15 cellular contexts compared by ENCODE assay signal in genomic region chr3:184419171-184419570, GRCh38. TPM values are rescaled to one million over a fixed set of nuclear protein-coding genes. Genes with fewer than 3 reads are reported as not detected.
A peak's percentile ranks its signal among the peaks of the same experiment; 100 is the strongest.
DNase-seq lines count a peak whose midpoint lies in the region; ATAC-seq lines count a peak whose summit lies in the region.
"Had no signal": no experiment of that assay in that cellular context is flagged by ENCODE, and none has a peak within 500 bp of the region (broad histone marks: within the 10 kb centered on the region; RNA-seq: fewer than 3 reads in every experiment).

No MANE protein-coding gene starts in this region.

- DNase-seq in NCI-H82 (lab: John Stamatoyannopoulos, UW) = peak; percentile 58
- no peak for DNase-seq in NCI-H82 treated with DMSO at 0.1 percent for 48 hours (lab: John Stamatoyannopoulos, UW; ENCODE audit: unreplicated experiment)
- DNase-seq in T-helper 17 cell = no peak
- DNase-seq in middle frontal gyrus (ENCODE audit: extremely low spot score, low spot score) = peak; percentile 18
- peak; percentile 19 for DNase-seq in superior temporal gyrus (ENCODE audit: extremely low spot score)
- no peak for DNase-seq in SK-N-DZ (ENCODE audit: low spot score)
- DNase-seq in glomerular visceral epithelial cell (ENCODE audit: extremely low spot score) = no peak
- DNase-seq in NK-92 (lab: John Stamatoyannopoulos, UW; ENCODE audit: unreplicated experiment) = no peak
- DNase-seq: HFFc6, Karpas-422, MG63, NCI-H187 treated with DMSO at 0.1 percent for 48 hours, NCI-H69, PC-3 had no signal

- H3K36me3 Mint-ChIP-seq in T-helper 17 cell (ENCODE audit: low read depth) = no peaks in the 10 kb centered on the region

- H3K9me3 ChIP-seq in T-helper 17 cell (ENCODE audit: control insufficient read depth, low read length, poor library complexity, severe bottlenecking) = no peaks in the 10 kb centered on the region
- H3K9me3 ChIP-seq: MG63, SJSA1 had no signal

- H3K4me1 Mint-ChIP-seq in T-helper 17 cell = peaks cover 8% of the 10 kb centered on the region

- H3K4me3 Mint-ChIP-seq in T-helper 17 cell = no peak overlapping the region
- H3K4me3 Mint-ChIP-seq: HFFc6 had no signal

- H3K27me3 Mint-ChIP-seq in T-helper 17 cell = no peaks in the 10 kb centered on the region

- no peak for ATAC-seq in T-helper 17 cell
- ATAC-seq: PC-3 had no signal

- peak overlapping the region; percentile 61 for H3K27ac Mint-ChIP-seq in T-helper 17 cell
- H3K27ac Mint-ChIP-seq: HFFc6 had no signal

RNA-seq across cellular contexts. Expression of gene CHRD, which starts 39.3 kb away (rescaled TPM):
- not detected for total RNA-seq in T-helper 17 cell
- 6.1 and 15.3 TPM in 2 replicates for polyA plus RNA-seq in SK-N-DZ (2014; cell fraction: cytosol; rRNA removed)
- 203 and 207 TPM in 2 replicates for polyA plus RNA-seq in SK-N-DZ (2014; cell fraction: nucleus; rRNA removed)
- total RNA-seq: PC-3 had no signal

RNA-seq across cellular contexts. Expression of gene THPO, which starts 41.2 kb away (rescaled TPM):
- total RNA-seq in T-helper 17 cell = not detected
- polyA plus RNA-seq in SK-N-DZ (2014; cell fraction: cytosol; rRNA removed) = 2.1 and 3.2 TPM in 2 replicates
- polyA plus RNA-seq in SK-N-DZ (2014; cell fraction: nucleus; rRNA removed) = 1.5 and 5.1 TPM in 2 replicates
- total RNA-seq: HFFc6, PC-3, SJSA1 had no signal

RNA-seq across cellular contexts. Expression of gene POLR2H, which starts 57.7 kb away (rescaled TPM):
- 10 to 100 TPM; 28.6 to 38.3 TPM for total RNA-seq in T-helper 17 cell
- 212 and 257 TPM in 2 replicates for polyA plus RNA-seq in SK-N-DZ (2014; cell fraction: cytosol; rRNA removed)
- 178 and 207 TPM in 2 replicates for polyA plus RNA-seq in SK-N-DZ (2014; cell fraction: nucleus; rRNA removed)

RNA-seq across cellular contexts. Expression of gene CLCN2, which starts 57.8 kb away (rescaled TPM):
- total RNA-seq in T-helper 17 cell = 1 to 10 TPM; 4.6 TPM
- polyA plus RNA-seq in SK-N-DZ (2014; cell fraction: cytosol; rRNA removed) = 10.6 and 18.8 TPM in 2 replicates
- polyA plus RNA-seq in SK-N-DZ (2014; cell fraction: nucleus; rRNA removed) = 85.0 and 92.0 TPM in 2 replicates

Comparison
In these comparisons a context has a peak if more than half of its experiments do, and no peak if none do; other contexts are left out.
1. DNase-seq: peak in NCI-H82 (single experiment), middle frontal gyrus (single experiment) and superior temporal gyrus (single experiment); none in NCI-H82 treated with DMSO at 0.1 percent for 48 hours (single experiment), T-helper 17 cell (0 of 3), SK-N-DZ (single experiment), glomerular visceral epithelial cell (single experiment) and NK-92 (single experiment).